Comparison of ENCODE assay signal across 24 cellular contexts in the genomic region with DNA sequence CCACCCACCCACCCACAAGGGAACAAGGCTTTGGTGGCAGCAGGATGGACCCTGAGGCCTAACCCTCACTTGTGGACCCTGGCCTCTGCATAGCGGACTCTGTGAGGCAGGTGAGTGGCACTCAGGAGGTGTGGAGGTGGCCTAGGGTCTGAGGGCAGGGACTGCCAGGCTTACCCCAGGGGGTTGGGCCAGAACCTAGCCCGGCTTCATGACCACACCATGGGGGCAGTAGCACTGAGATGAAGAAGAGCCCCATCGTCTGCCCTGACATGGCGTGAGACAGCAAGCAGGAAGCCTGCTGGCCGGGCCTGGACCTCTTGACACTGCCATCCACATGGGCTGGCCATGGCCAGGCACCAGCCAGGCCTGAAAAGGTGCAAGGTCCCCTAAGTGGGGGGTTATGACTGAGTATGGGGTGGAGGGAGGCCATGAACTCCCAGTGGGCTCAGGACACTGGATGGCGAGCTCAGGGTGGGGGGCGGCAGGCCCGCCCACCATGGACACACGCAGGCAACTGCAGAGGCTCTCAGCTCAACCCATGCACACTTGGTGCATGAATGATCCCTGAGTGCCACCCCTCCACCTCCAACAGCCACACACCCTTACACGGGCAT.
"Had no signal": no experiment of that assay in that cellular context is flagged by ENCODE, and none has a peak within 500 bp of the region (broad histone marks: within the 10 kb centered on the region; RNA-seq: fewer than 3 reads in every experiment).

No MANE protein-coding gene starts in this region.

- H3K4me1 Mint-ChIP-seq: activated CD4-positive, alpha-beta memory T cell treated with anti-CD3 and anti-CD28 coated beads, Interleukin-2, amount 10 ng/mL, durations not matched to agents 7 days and 5 days; activated CD4-positive, alpha-beta T cell treated with anti-CD3 and anti-CD28 coated beads, Interleukin-2, amount 10 ng/mL, durations not matched to agents 7 days and 5 days; central memory CD8-positive, alpha-beta T cell; mesothelial cell of epicardium; T-helper 17 cell; WTC11 had no signal

- H3K4me1 ChIP-seq: parathyroid adenoma, right atrium auricular region, uterus had no signal

- DNase-seq: activated CD4-positive, alpha-beta memory T cell treated with anti-CD3 and anti-CD28 coated beads, Interleukin-2, amount 10 ng/mL, durations not matched to agents 7 days and 5 days; activated CD4-positive, alpha-beta T cell treated with anti-CD3 and anti-CD28 coated beads for 1 hour; activated CD4-positive, alpha-beta T cell treated with anti-CD3 and anti-CD28 coated beads, Interleukin-2, amount 10 ng/mL, durations not matched to agents 7 days and 5 days; activated CD8-positive, alpha-beta memory T cell treated with anti-CD3 and anti-CD28 coated beads, Interleukin-2, amount 50 U/mL, for 48 hours; activated T-cell treated with anti-CD3 and anti-CD28 coated beads, Interleukin-2, amount 50 U/mL, for 24 hours; dermis blood vessel endothelial cell; effector CD4-positive, alpha-beta T cell; left ventricle myocardium superior; mammary epithelial cell; naive B cell; nephron progenitor cell; stimulated activated CD4-positive, alpha-beta T cell treated with anti-CD3 and anti-CD28 coated beads, Interleukin-12 subunit alpha, Interleukin-12 subunit beta, amount 100 ng/mL, for 4 hours; stimulated activated CD4-positive, alpha-beta T cell treated with anti-CD3 and anti-CD28 coated beads, Interleukin-4, amount 100 ng/mL, for 1 hour; stimulated activated naive CD8-positive, alpha-beta T cell treated with anti-CD3 and anti-CD28 coated beads, Interleukin-15, Interleukin-2, amounts not matched to agents 100 U/mL and 50 U/mL, for 24 hours; uterus had no signal

- H3K27ac ChIP-seq: parathyroid adenoma, right atrium auricular region, thoracic aorta, uterus had no signal

- H3K27me3 Mint-ChIP-seq: activated T-cell treated with anti-CD3 and anti-CD28 coated beads, Interleukin-2, amount 50 U/mL, for 24 hours; type B pancreatic cell had no signal

- H3K27ac Mint-ChIP-seq: activated CD4-positive, alpha-beta memory T cell treated with anti-CD3 and anti-CD28 coated beads, Interleukin-2, amount 10 ng/mL, durations not matched to agents 7 days and 5 days; activated CD4-positive, alpha-beta T cell treated with anti-CD3 and anti-CD28 coated beads, Interleukin-2, amount 10 ng/mL, durations not matched to agents 7 days and 5 days; activated naive CD4-positive, alpha-beta T cell treated with anti-CD3 and anti-CD28 coated beads, Interleukin-2, amount 50 U/mL, for 72 hours; activated T-cell treated with anti-CD3 and anti-CD28 coated beads, Interleukin-2, amount 50 U/mL, for 24 hours; mesothelial cell of epicardium; nephron progenitor cell; T-helper 17 cell; type B pancreatic cell; WTC11 had no signal

- H3K36me3 Mint-ChIP-seq: type B pancreatic cell had no signal

- H3K27me3 ChIP-seq: right atrium auricular region, uterus had no signal

- H3K36me3 ChIP-seq: thoracic aorta, uterus had no signal

- ATAC-seq: activated naive CD4-positive, alpha-beta T cell treated with anti-CD3 and anti-CD28 coated beads, Interleukin-2, amount 50 U/mL, for 72 hours; left ventricle myocardium superior; stimulated activated naive CD8-positive, alpha-beta T cell treated with anti-CD3 and anti-CD28 coated beads, Interleukin-15, Interleukin-2, amounts not matched to agents 100 U/mL and 50 U/mL, for 24 hours; T-helper 17 cell; WTC11 had no signal

- H3K4me3 Mint-ChIP-seq: activated CD4-positive, alpha-beta memory T cell treated with anti-CD3 and anti-CD28 coated beads, Interleukin-2, amount 10 ng/mL, durations not matched to agents 7 days and 5 days; activated CD4-positive, alpha-beta T cell treated with anti-CD3 and anti-CD28 coated beads, Interleukin-2, amount 10 ng/mL, durations not matched to agents 7 days and 5 days; activated T-cell treated with anti-CD3 and anti-CD28 coated beads, Interleukin-2, amount 50 U/mL, for 24 hours; central memory CD8-positive, alpha-beta T cell; mesothelial cell of epicardium; naive B cell; nephron progenitor cell; T-helper 17 cell; type B pancreatic cell; WTC11 had no signal

- H3K4me3 ChIP-seq: right atrium auricular region, thoracic aorta, uterus had no signal
